Comparison of ENCODE assay signal across 25 cellular contexts in the genomic region with DNA sequence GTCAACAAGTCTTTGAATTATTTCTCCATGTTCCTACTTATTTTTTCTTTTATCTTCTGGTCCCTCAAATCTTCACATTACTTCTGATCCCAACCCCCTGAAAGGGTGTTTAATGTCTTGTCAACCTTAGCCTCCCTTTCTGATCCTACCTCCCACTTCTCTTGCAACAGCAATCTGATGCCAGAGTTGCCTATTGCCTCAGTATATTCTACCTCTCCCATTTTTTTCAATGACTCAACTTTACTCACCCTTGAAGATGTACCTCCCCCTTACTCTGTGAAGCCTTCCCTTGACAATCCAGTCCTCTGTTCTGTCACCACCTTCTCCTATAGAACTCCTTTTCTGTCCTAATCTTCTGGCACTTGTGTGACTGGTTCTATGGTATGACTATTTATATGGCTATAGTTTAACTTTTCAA.
DNase-seq lines count a peak whose midpoint lies in the region; ATAC-seq, FAIRE-seq and TF ChIP-seq lines count a peak whose summit lies in the region.
"Had no signal": no experiment of that assay in that cellular context is flagged by ENCODE, and none has a peak within 500 bp of the region (broad histone marks: within the 10 kb centered on the region; RNA-seq: fewer than 3 reads in every experiment).

No MANE protein-coding gene starts in this region.

- H3K36me3 Mint-ChIP-seq in mesothelial cell of epicardium: no peaks in the 10 kb centered on the region
- H3K36me3 Mint-ChIP-seq: CD14-positive monocyte, IgD-negative memory B cell, neural progenitor cell had no signal

- H2BK5ac ChIP-seq in IMR-90 (ENCODE audit: low read depth, low read length, poor library complexity, severe bottlenecking): no peak overlapping the region

- H3K4me1 ChIP-seq in IMR-90 (ENCODE audit: control insufficient read depth, insufficient read depth, low read length) (no peaks in the 10 kb centered on the region; the same call in 1 of the 2 replicates), gastroesophageal sphincter (peaks cover 0 to 8% (median 0%) of the 10 kb centered on the region in 3 donors)
- H3K4me1 ChIP-seq: neural progenitor cell had no signal

- no peak overlapping the region for H2BK15ac ChIP-seq in IMR-90 (ENCODE audit: low read depth, low read length)

- dilution Hi-C loops in IMR-90 (cut with HindIII; ENCODE audit: low sequenced_read_pairs, unreplicated experiment): no loop called here

- POLR2A ChIA-PET in IMR-90 (lab: Charles Lee; ENCODE audit: unreplicated experiment): no interaction called here

- H3K9me3 Mint-ChIP-seq in mesothelial cell of epicardium: peaks cover 5% of the 10 kb centered on the region
- H3K9me3 Mint-ChIP-seq: activated naive CD4-positive, alpha-beta T cell treated with anti-CD3 and anti-CD28 coated beads for 36 hours; IgD-negative memory B cell; neural progenitor cell had no signal

- no peak for TF ChIP-seq RAD21 in IMR-90 (IDR thresholded peaks at IDR 0.05; ENCODE audit: low read length)

- TF ChIP-seq POLR2A in IMR-90 (IDR thresholded peaks at IDR 0.05; ENCODE audit: low read depth, low read length) (no peak), gastroesophageal sphincter (IDR thresholded peaks at IDR 0.05) (no peak)

- H4K8ac ChIP-seq in IMR-90 (ENCODE audit: low read depth in 2 of 2, low read length in 2 of 2): no peak overlapping the region

- no peaks in the 10 kb centered on the region for H3K27me3 ChIP-seq in IMR-90 (ENCODE audit: control insufficient read depth, insufficient read depth, low read length)
- no peaks in the 10 kb centered on the region for H3K27me3 ChIP-seq in bronchial epithelial cell (ENCODE audit: control insufficient read depth, insufficient read depth, low read length)
- H3K27me3 ChIP-seq in gastroesophageal sphincter: no peaks in the 10 kb centered on the region
- H3K27me3 ChIP-seq: heart right ventricle, neural progenitor cell, upper lobe of right lung had no signal

- no peak overlapping the region for H2AFZ ChIP-seq in IMR-90 (replicated peaks; ENCODE audit: low read length, poor library complexity)
- H2AFZ ChIP-seq: neural progenitor cell had no signal

- no peak overlapping the region for H2AK5ac ChIP-seq in IMR-90 (ENCODE audit: low read depth, low read length)

- no peak overlapping the region for H4K91ac ChIP-seq in IMR-90 (ENCODE audit: insufficient read depth, low read depth, low read length)

- no peak overlapping the region for H3K18ac ChIP-seq in IMR-90 (ENCODE audit: low read depth, low read length)

- in situ Hi-C loops in IMR-90 (cut with MboI; ENCODE audit: low sequenced_read_pairs): no loop called here

- no peak overlapping the region for H2BK20ac ChIP-seq in IMR-90 (ENCODE audit: low read depth, low read length)

- H3K4me3 Mint-ChIP-seq in mesothelial cell of epicardium: no peak overlapping the region
- H3K4me3 Mint-ChIP-seq: activated naive CD4-positive, alpha-beta T cell treated with anti-CD3 and anti-CD28 coated beads for 36 hours; IgD-negative memory B cell; neural progenitor cell had no signal

- no peak overlapping the region for H4K5ac ChIP-seq in IMR-90 (ENCODE audit: low read depth, low read length)

- TF ChIP-seq EP300 in gastroesophageal sphincter (IDR thresholded peaks at IDR 0.05): no peak

- no peak overlapping the region for H3K27ac ChIP-seq in IMR-90 (ENCODE audit: insufficient read depth, low read length)
- H3K27ac ChIP-seq in gastroesophageal sphincter: no peak overlapping the region
- H3K27ac ChIP-seq: heart right ventricle, HL-60, neural progenitor cell had no signal

- no peak overlapping the region for H2BK120ac ChIP-seq in IMR-90 (ENCODE audit: low read depth, low read length)

- no peak overlapping the region for H3K27ac Mint-ChIP-seq in mesothelial cell of epicardium
- H3K27ac Mint-ChIP-seq: activated naive CD4-positive, alpha-beta T cell treated with anti-CD3 and anti-CD28 coated beads for 36 hours; IgD-negative memory B cell; neural progenitor cell had no signal

- no peaks in the 10 kb centered on the region for H3K36me3 ChIP-seq in IMR-90 (ENCODE audit: control insufficient read depth, insufficient read depth, low read length)
- H3K36me3 ChIP-seq in bronchial epithelial cell (ENCODE audit: control insufficient read depth, insufficient read depth, low read length): no peaks in the 10 kb centered on the region
- no peaks in the 10 kb centered on the region for H3K36me3 ChIP-seq in gastroesophageal sphincter
- H3K36me3 ChIP-seq: heart right ventricle, neural progenitor cell, upper lobe of right lung had no signal

- no peak overlapping the region for H3K9ac ChIP-seq in IMR-90 (ENCODE audit: low read depth, low read length)
- H3K9ac ChIP-seq: neural progenitor cell had no signal

- no peak overlapping the region for H3K23ac ChIP-seq in IMR-90 (ENCODE audit: low read depth, low read length)

- no peaks in the 10 kb centered on the region for H3K9me1 ChIP-seq in IMR-90 (ENCODE audit: insufficient read depth, low read length)

- intact Hi-C loops in IMR-90 (cut with micrococcal nuclease): no loop called here

- no peak for ATAC-seq in IMR-90 (ENCODE audit: low read depth)
- peak; percentile 87 for ATAC-seq in omental fat pad (ENCODE audit: low FRiP score)
- no peak for ATAC-seq in gastroesophageal sphincter
- ATAC-seq: activated CD4-positive, CD25-positive, alpha-beta regulatory T cell treated with anti-CD3 and anti-CD28 coated beads, Interleukin-2, amount 50 U/mL, for 24 hours; heart right ventricle; upper lobe of right lung had no signal

- no peaks in the 10 kb centered on the region for H4K20me1 ChIP-seq in IMR-90 (ENCODE audit: insufficient read depth, low read length)

- peaks cover 37% of the 10 kb centered on the region for H3K4me1 Mint-ChIP-seq in mesothelial cell of epicardium
- H3K4me1 Mint-ChIP-seq: neural progenitor cell had no signal

- no peak overlapping the region for H3K14ac ChIP-seq in IMR-90 (replicated peaks; ENCODE audit: low read depth, low read length)

- H3K79me1 ChIP-seq in IMR-90 (ENCODE audit: low read depth in 1 of 2, low read length in 2 of 2): no peaks in the 10 kb centered on the region

- H3K4ac ChIP-seq in IMR-90 (ENCODE audit: low read depth, low read length): no peak overlapping the region

- no peak overlapping the region for H2AK9ac ChIP-seq in IMR-90 (replicated peaks; ENCODE audit: low read depth, low read length, poor library complexity)

- no peaks in the 10 kb centered on the region for H3K27me3 Mint-ChIP-seq in mesothelial cell of epicardium (ENCODE audit: low read depth)
- H3K27me3 Mint-ChIP-seq: IgD-negative memory B cell had no signal

- TF ChIP-seq CTCF in IMR-90 (conservative IDR thresholded peaks at IDR 0.05; ENCODE audit: low read depth, low read length): no peak
- TF ChIP-seq CTCF in bronchial epithelial cell (IDR thresholded peaks at IDR 0.05; ENCODE audit: insufficient read depth, low read length, severe bottlenecking): no peak
- no peak for TF ChIP-seq CTCF in omental fat pad (IDR thresholded peaks at IDR 0.05)
- no peak for TF ChIP-seq CTCF in gastroesophageal sphincter (IDR thresholded peaks at IDR 0.05)
- no peak for TF ChIP-seq CTCF in mesothelial cell of epicardium (IDR thresholded peaks at IDR 0.05; ENCODE audit: unreplicated experiment)

- H3K56ac ChIP-seq in IMR-90 (ENCODE audit: extremely low read depth, insufficient read depth, low read length): no peak overlapping the region

- H3K4me3 ChIP-seq in IMR-90 (ENCODE audit: insufficient read depth, low read depth, low read length) (no peak overlapping the region), bronchial epithelial cell (ENCODE audit: low read depth, low read length) (no peak overlapping the region), gastroesophageal sphincter (no peak overlapping the region)
- H3K4me3 ChIP-seq: heart right ventricle, neural progenitor cell, upper lobe of right lung had no signal

- CTCF ChIA-PET in IMR-90 (lab: Yijun Ruan, JAX): no interaction called here

- DNase-seq in DMS53 (lab: John Stamatoyannopoulos, UW): peak; percentile 23
- DNase-seq in IMR-90: peak; percentile 8
- DNase-seq in bronchial epithelial cell (ENCODE audit: low read depth): peak; percentile 94
- no peak for DNase-seq in omental fat pad (ENCODE audit: low spot score)
- DNase-seq in mesothelial cell of epicardium (ENCODE audit: low spot score in 2 of 2, unreplicated experiment in 2 of 2): no peak
- no peak for DNase-seq in activated CD4-positive, alpha-beta T cell treated with anti-CD3 and anti-CD28 coated beads, Interleukin-2, amount 50 U/mL, for 1 hour
- DNase-seq: activated naive CD4-positive, alpha-beta T cell treated with anti-CD3 and anti-CD28 coated beads for 36 hours; activated T-cell treated with anti-CD3 and anti-CD28 coated beads, Interleukin-2, amount 50 U/mL, for 48 hours; caudate nucleus; dermis blood vessel endothelial cell; DND-41; heart right ventricle; MM.1S; NCI-H146; NCI-H526 treated with DMSO at 0.1 percent for 48 hours; SHP77; upper lobe of right lung had no signal

- no TSS peak for BruUV-seq in IMR-90 (replicated peaks; lab: Mats Ljungman, UMichigan)

- FAIRE-seq in bronchial epithelial cell (lab: Jason Lieb, UNC): no peak
- FAIRE-seq: GM12891, H1 had no signal

- no peaks in the 10 kb centered on the region for H3K9me3 ChIP-seq in IMR-90 (ENCODE audit: control insufficient read depth, insufficient read depth, low read length)
- no peaks in the 10 kb centered on the region for H3K9me3 ChIP-seq in gastroesophageal sphincter
- H3K9me3 ChIP-seq: heart right ventricle, upper lobe of right lung had no signal

- H3K4me2 ChIP-seq in IMR-90 (ENCODE audit: low read depth, low read length): no peak overlapping the region
- H3K4me2 ChIP-seq: neural progenitor cell had no signal

TF ChIP-seq in IMR-90, 13 proteins besides CTCF, POLR2A, EP300 and RAD21 (continues in another document):
- no peak for TF ChIP-seq MAFK (IDR thresholded peaks at IDR 0.05; ENCODE audit: low read depth, low read length)
- TF ChIP-seq CHD1 (IDR thresholded peaks at IDR 0.05; ENCODE audit: low read depth, low read length): no peak
- no peak for TF ChIP-seq CEBPB (IDR thresholded peaks at IDR 0.05; ENCODE audit: low read depth, low read length)
- TF ChIP-seq MAZ (IDR thresholded peaks at IDR 0.05; ENCODE audit: borderline replicate concordance, low read depth, low read length): no peak
- TF ChIP-seq RFX5 (IDR thresholded peaks at IDR 0.05; ENCODE audit: low read depth, low read length): no peak
- TF ChIP-seq, protein P1, sequence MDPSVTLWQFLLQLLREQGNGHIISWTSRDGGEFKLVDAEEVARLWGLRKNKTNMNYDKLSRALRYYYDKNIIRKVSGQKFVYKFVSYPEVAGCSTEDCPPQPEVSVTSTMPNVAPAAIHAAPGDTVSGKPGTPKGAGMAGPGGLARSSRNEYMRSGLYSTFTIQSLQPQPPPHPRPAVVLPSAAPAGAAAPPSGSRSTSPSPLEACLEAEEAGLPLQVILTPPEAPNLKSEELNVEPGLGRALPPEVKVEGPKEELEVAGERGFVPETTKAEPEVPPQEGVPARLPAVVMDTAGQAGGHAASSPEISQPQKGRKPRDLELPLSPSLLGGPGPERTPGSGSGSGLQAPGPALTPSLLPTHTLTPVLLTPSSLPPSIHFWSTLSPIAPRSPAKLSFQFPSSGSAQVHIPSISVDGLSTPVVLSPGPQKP (IDR thresholded peaks at IDR 0.05; ENCODE audit: borderline replicate concordance, low read depth, low read length): no peak
- no peak for TF ChIP-seq BHLHE40 (IDR thresholded peaks at IDR 0.05; ENCODE audit: low read depth, low read length)
- no peak for TF ChIP-seq FOS (IDR thresholded peaks at IDR 0.05; ENCODE audit: low read depth, low read length)
- no peak for TF ChIP-seq NFE2L2 (IDR thresholded peaks at IDR 0.05; ENCODE audit: low read depth, low read length)

Comparison
In these comparisons a context has a peak if more than half of its experiments do, and no peak if none do; other contexts are left out.
1. DNase-seq: peak in DMS53 (single experiment), IMR-90 (single experiment) and bronchial epithelial cell (single experiment); none in omental fat pad (single experiment), mesothelial cell of epicardium (0 of 2) and activated CD4-positive, alpha-beta T cell treated with anti-CD3 and anti-CD28 coated beads, Interleukin-2, amount 50 U/mL, for 1 hour (single experiment).